ENCODE assay signal across 1 cellular context in genomic region chr7:128946936-128947830, GRCh38.
TF ChIP-seq lines count a peak whose summit lies in the region.

No MANE protein-coding gene starts in this region.

TF ChIP-seq in GM23338, 12 proteins besides CTCF, POLR2A, EP300 and RAD21:
- TF ChIP-seq ETS1 (IDR thresholded peaks at IDR 0.05) = no peak
- no peak for TF ChIP-seq POLR2AphosphoS5 (IDR thresholded peaks at IDR 0.05; ENCODE audit: low read depth)
- no peak for TF ChIP-seq ZNF114 (CRISPR knock-in tag; IDR thresholded peaks at IDR 0.05)
- TF ChIP-seq, protein P1, sequence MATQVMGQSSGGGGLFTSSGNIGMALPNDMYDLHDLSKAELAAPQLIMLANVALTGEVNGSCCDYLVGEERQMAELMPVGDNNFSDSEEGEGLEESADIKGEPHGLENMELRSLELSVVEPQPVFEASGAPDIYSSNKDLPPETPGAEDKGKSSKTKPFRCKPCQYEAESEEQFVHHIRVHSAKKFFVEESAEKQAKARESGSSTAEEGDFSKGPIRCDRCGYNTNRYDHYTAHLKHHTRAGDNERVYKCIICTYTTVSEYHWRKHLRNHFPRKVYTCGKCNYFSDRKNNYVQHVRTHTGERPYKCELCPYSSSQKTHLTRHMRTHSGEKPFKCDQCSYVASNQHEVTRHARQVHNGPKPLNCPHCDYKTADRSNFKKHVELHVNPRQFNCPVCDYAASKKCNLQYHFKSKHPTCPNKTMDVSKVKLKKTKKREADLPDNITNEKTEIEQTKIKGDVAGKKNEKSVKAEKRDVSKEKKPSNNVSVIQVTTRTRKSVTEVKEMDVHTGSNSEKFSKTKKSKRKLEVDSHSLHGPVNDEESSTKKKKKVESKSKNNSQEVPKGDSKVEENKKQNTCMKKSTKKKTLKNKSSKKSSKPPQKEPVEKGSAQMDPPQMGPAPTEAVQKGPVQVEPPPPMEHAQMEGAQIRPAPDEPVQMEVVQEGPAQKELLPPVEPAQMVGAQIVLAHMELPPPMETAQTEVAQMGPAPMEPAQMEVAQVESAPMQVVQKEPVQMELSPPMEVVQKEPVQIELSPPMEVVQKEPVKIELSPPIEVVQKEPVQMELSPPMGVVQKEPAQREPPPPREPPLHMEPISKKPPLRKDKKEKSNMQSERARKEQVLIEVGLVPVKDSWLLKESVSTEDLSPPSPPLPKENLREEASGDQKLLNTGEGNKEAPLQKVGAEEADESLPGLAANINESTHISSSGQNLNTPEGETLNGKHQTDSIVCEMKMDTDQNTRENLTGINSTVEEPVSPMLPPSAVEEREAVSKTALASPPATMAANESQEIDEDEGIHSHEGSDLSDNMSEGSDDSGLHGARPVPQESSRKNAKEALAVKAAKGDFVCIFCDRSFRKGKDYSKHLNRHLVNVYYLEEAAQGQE (IDR thresholded peaks at IDR 0.05; ENCODE audit: unreplicated experiment) = no peak
- no peak for TF ChIP-seq EZH2phosphoT487 (IDR thresholded peaks at IDR 0.05; ENCODE audit: unreplicated experiment)
- TF ChIP-seq JUNB (IDR thresholded peaks at IDR 0.05; ENCODE audit: unreplicated experiment) = no peak
- TF ChIP-seq STAT1 (IDR thresholded peaks at IDR 0.05; ENCODE audit: unreplicated experiment) = no peak
- no peak for TF ChIP-seq ZNF462 (CRISPR knock-in tag; IDR thresholded peaks at IDR 0.05)
- TF ChIP-seq ZNF331 (CRISPR knock-in tag; IDR thresholded peaks at IDR 0.05; ENCODE audit: low read depth) = no peak
- no peak for TF ChIP-seq NANOG (IDR thresholded peaks at IDR 0.05; ENCODE audit: borderline replicate concordance)
- no peak for TF ChIP-seq EZH2 (IDR thresholded peaks at IDR 0.05; ENCODE audit: low read depth, unreplicated experiment)
- TF ChIP-seq CREB1 (CRISPR knock-in tag; IDR thresholded peaks at IDR 0.05; ENCODE audit: low read depth) = no peak
